In the genomic region with DNA sequence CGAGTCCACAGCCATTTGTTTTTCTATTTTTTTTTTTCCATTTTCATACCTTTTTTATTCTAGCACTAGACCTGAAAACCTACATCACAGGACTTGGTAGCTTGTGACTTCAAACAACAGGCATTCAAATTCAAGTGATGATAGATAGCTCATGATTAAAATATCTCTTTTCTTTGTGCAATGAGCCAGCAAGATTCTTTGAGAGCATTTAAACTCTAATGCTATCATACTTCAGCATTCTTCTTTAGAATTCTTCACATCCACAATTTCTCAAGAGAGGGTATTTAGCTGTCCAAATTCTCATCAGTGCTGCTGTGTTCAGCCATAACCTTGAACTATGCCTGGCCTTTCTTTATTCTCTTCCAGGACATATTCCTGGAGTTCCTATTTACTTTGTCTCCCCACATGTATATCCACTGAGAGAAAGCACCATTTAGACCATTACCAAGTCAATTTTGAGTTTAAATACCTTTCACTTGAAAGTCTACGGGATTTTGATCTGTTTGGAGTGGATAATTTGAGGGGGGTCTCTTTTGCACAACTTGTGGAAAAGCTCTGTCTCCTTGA, we compare ENCODE assay signal across 23 cellular contexts.
DNase-seq lines count a peak whose midpoint lies in the region; ATAC-seq, FAIRE-seq and TF ChIP-seq lines count a peak whose summit lies in the region.
"Had no signal": no experiment of that assay in that cellular context is flagged by ENCODE, and none has a peak within 500 bp of the region (broad histone marks: within the 10 kb centered on the region; RNA-seq: fewer than 3 reads in every experiment).

No MANE protein-coding gene starts in this region.

- POLR2A ChIA-PET in SK-N-SH (lab: Yijun Ruan, JAX) (no interaction called here), endothelial cell of umbilical vein (lab: Charles Lee) (no interaction called here)

- intact Hi-C loops in endothelial cell of umbilical vein (cut with micrococcal nuclease), result no loop called here

- TF ChIP-seq POLR2A in endothelial cell of umbilical vein (IDR thresholded peaks at IDR 0.05; ENCODE audit: low read depth, low read length), result no peak

- H3K27me3 Mint-ChIP-seq in astrocyte (ENCODE audit: low read depth, unreplicated experiment), result peaks cover 4% of the 10 kb centered on the region
- H3K27me3 Mint-ChIP-seq: CD4-positive, alpha-beta memory T cell had no signal

- no peaks in the 10 kb centered on the region for H4K20me1 ChIP-seq in SK-N-SH (ENCODE audit: insufficient read depth)
- no peaks in the 10 kb centered on the region for H4K20me1 ChIP-seq in astrocyte (ENCODE audit: insufficient read depth, low read length)
- H4K20me1 ChIP-seq in endothelial cell of umbilical vein (replicated peaks; ENCODE audit: control insufficient read depth, extremely low read depth, insufficient read depth, low read length), result no peaks in the 10 kb centered on the region

- TF ChIP-seq CTCF in AG10803 (conservative IDR thresholded peaks at IDR 0.05; ENCODE audit: low read length) (no peak), SK-N-SH (IDR thresholded peaks at IDR 0.05) (no peak), astrocyte (IDR thresholded peaks at IDR 0.05; ENCODE audit: insufficient read depth, low read depth, low read length) (no peak), endothelial cell of umbilical vein (IDR thresholded peaks at IDR 0.05; ENCODE audit: extremely low read depth in 1 of 2, insufficient read depth in 1 of 2, low read depth in 1 of 2, low read length in 2 of 2) (no peak)

- no peaks in the 10 kb centered on the region for H3K9me3 Mint-ChIP-seq in astrocyte (ENCODE audit: unreplicated experiment)
- H3K9me3 Mint-ChIP-seq: HFFc6 had no signal

- H3F3A ChIP-seq in SK-N-SH (replicated peaks; ENCODE audit: insufficient read depth), result no peaks in the 10 kb centered on the region

- FAIRE-seq in astrocyte (lab: Jason Lieb, UNC), result no peak
- peak; percentile 18 for FAIRE-seq in endothelial cell of umbilical vein (lab: Jason Lieb, UNC)
- FAIRE-seq: A549, GM12891, GM18507, H54 had no signal

- TF ChIP-seq EP300 in SK-N-SH (IDR thresholded peaks at IDR 0.05; ENCODE audit: borderline replicate concordance in 1 of 2, low read depth in 1 of 2, low read length in 1 of 2), result no peak

- no peak overlapping the region for H3K4me3 Mint-ChIP-seq in astrocyte (ENCODE audit: unreplicated experiment)
- H3K4me3 Mint-ChIP-seq: CD4-positive, alpha-beta memory T cell; HFFc6 had no signal

- ATAC-seq in HG02973 (IDR thresholded peaks at IDR 0.05; ENCODE audit: unreplicated experiment) (no peak), HG03095 (IDR thresholded peaks at IDR 0.05; ENCODE audit: unreplicated experiment) (no peak)
- ATAC-seq: A549 had no signal

- no peak overlapping the region for H2AFZ ChIP-seq in SK-N-SH (ENCODE audit: low read depth)
- no peak overlapping the region for H2AFZ ChIP-seq in astrocyte (ENCODE audit: low read depth, low read length)
- H2AFZ ChIP-seq in endothelial cell of umbilical vein (ENCODE audit: low read depth, low read length), result no peak overlapping the region

- no peak overlapping the region for H3K27ac Mint-ChIP-seq in astrocyte (ENCODE audit: unreplicated experiment)
- H3K27ac Mint-ChIP-seq: CD4-positive, alpha-beta memory T cell; HFFc6 had no signal

- no peak for TF ChIP-seq RAD21 in SK-N-SH (IDR thresholded peaks at IDR 0.05; ENCODE audit: low read length)

- H3K36me3 ChIP-seq in SK-N-SH (replicated peaks in 1 of 2; ENCODE audit: control insufficient read depth in 1 of 2, insufficient read depth in 2 of 2, low read length in 1 of 2) (no peaks in the 10 kb centered on the region), astrocyte (ENCODE audit: insufficient read depth, low read length) (no peaks in the 10 kb centered on the region), endothelial cell of umbilical vein (ENCODE audit: control insufficient read depth in 2 of 2, extremely low read depth in 1 of 2, insufficient read depth in 2 of 2, low read length in 2 of 2) (no peaks in the 10 kb centered on the region)
- H3K36me3 ChIP-seq: HAP-1 had no signal

- H3K27ac ChIP-seq in SK-N-SH (ENCODE audit: low read depth in 2 of 2, low read length in 1 of 2) (no peak overlapping the region), astrocyte (ENCODE audit: low read depth, low read length) (no peak overlapping the region), endothelial cell of umbilical vein (ENCODE audit: insufficient read depth, low read depth, low read length) (no peak overlapping the region)
- H3K27ac ChIP-seq: A549 had no signal

- H3K9me3 ChIP-seq in SK-N-SH (no peaks in the 10 kb centered on the region), astrocyte (ENCODE audit: insufficient read depth, low read depth, low read length) (no peaks in the 10 kb centered on the region), endothelial cell of umbilical vein (replicated peaks; ENCODE audit: control insufficient read depth, insufficient read depth, low read length) (no peaks in the 10 kb centered on the region)
- H3K9me3 ChIP-seq: A549, HAP-1 had no signal

- WGBS in SK-N-SH (ENCODE audit: low lambda C conversion rate), result 73% methylated on average over 2 of the region's 2 CpGs

- no peaks in the 10 kb centered on the region for H3K36me3 Mint-ChIP-seq in astrocyte (ENCODE audit: low read depth, unreplicated experiment)
- H3K36me3 Mint-ChIP-seq: CD4-positive, alpha-beta memory T cell had no signal

- BruUV-seq in endothelial cell of umbilical vein (replicated peaks; lab: Mats Ljungman, UMichigan), result no TSS peak

- CTCF ChIA-PET in SK-N-SH (lab: Yijun Ruan, JAX) (no interaction called here), endothelial cell of umbilical vein (lab: Charles Lee) (no interaction called here)

- H3K9ac ChIP-seq in SK-N-SH, result no peak overlapping the region
- no peak overlapping the region for H3K9ac ChIP-seq in astrocyte (ENCODE audit: low read length)
- H3K9ac ChIP-seq in endothelial cell of umbilical vein (replicated peaks; ENCODE audit: extremely low read depth, insufficient read depth, low read length), result no peak overlapping the region

- no peaks in the 10 kb centered on the region for H3K9me2 ChIP-seq in SK-N-SH

- H3K79me2 ChIP-seq in SK-N-SH (ENCODE audit: insufficient read depth) (no peaks in the 10 kb centered on the region), astrocyte (ENCODE audit: insufficient read depth, low read length) (no peaks in the 10 kb centered on the region), endothelial cell of umbilical vein (ENCODE audit: control insufficient read depth, insufficient read depth, low read length) (no peaks in the 10 kb centered on the region)

- H3K4me2 ChIP-seq in SK-N-SH (no peak overlapping the region), astrocyte (ENCODE audit: low read length) (no peak overlapping the region), endothelial cell of umbilical vein (ENCODE audit: insufficient read depth, low read length) (no peak overlapping the region)
- H3K4me2 ChIP-seq: A549 had no signal

- no peaks in the 10 kb centered on the region for H3K4me1 ChIP-seq in SK-N-SH (ENCODE audit: control insufficient read depth in 1 of 2, insufficient read depth in 2 of 2, low read depth in 1 of 2, low read length in 1 of 2)
- H3K4me1 ChIP-seq in astrocyte (ENCODE audit: insufficient read depth, low read length), result no peaks in the 10 kb centered on the region
- no peaks in the 10 kb centered on the region for H3K4me1 ChIP-seq in endothelial cell of umbilical vein (ENCODE audit: control insufficient read depth, extremely low read depth, insufficient read depth, low read length)
- H3K4me1 ChIP-seq: A549, HAP-1 had no signal

- dilution Hi-C loops in endothelial cell of umbilical vein (cut with MboI; ENCODE audit: extremely low pct_ligation_motif_present, low sequenced_read_pairs), result no loop called here

- H3K4me1 Mint-ChIP-seq in astrocyte (ENCODE audit: low read depth, unreplicated experiment), result peaks cover 7% of the 10 kb centered on the region
- H3K4me1 Mint-ChIP-seq: CD4-positive, alpha-beta memory T cell had no signal

- DNase-seq in AG10803 (ENCODE audit: low read depth) (peak; percentile 24), SK-N-SH (no peak), astrocyte (ENCODE audit: low read depth) (peak; percentile 59), endothelial cell of umbilical vein (ENCODE audit: low read depth, low spot score) (no peak), NCI-H1417 treated with DMSO at 0.1 percent for 48 hours (lab: John Stamatoyannopoulos, UW) (no peak)
- DNase-seq: 8988T; ACHN; C1 segment of cervical spinal cord; Calu3; CD4-positive, alpha-beta memory T cell; COR-L47; DMS53; DMS79 treated with DMSO at 0.1 percent for 48 hours; GF-D8; GOT3; HFFc6 had no signal

- H3K27me3 ChIP-seq in SK-N-SH (ENCODE audit: insufficient read depth) (no peaks in the 10 kb centered on the region), astrocyte (ENCODE audit: insufficient read depth, low read length) (no peaks in the 10 kb centered on the region), endothelial cell of umbilical vein (ENCODE audit: control insufficient read depth in 2 of 2, insufficient read depth in 2 of 2, low read length in 2 of 2) (no peaks in the 10 kb centered on the region)

- no peaks in the 10 kb centered on the region for H3K9me1 ChIP-seq in endothelial cell of umbilical vein (replicated peaks; ENCODE audit: control insufficient read depth, extremely low read depth, insufficient read depth, low read length)

- H3K4me3 ChIP-seq in AG10803 (ENCODE audit: low read length) (no peak overlapping the region), SK-N-SH (ENCODE audit: low read depth in 2 of 2, low read length in 1 of 2) (no peak overlapping the region), astrocyte (ENCODE audit: insufficient read depth, low read depth, low read length) (no peak overlapping the region), endothelial cell of umbilical vein (replicated peaks in 1 of 3; ENCODE audit: insufficient read depth in 1 of 3, low read depth in 1 of 3, low read length in 3 of 3) (no peak overlapping the region)
- H3K4me3 ChIP-seq: A549, HAP-1 had no signal

TF ChIP-seq in SK-N-SH, 30 proteins besides CTCF, POLR2A, EP300 and RAD21 (continues in another document):
- TF ChIP-seq RXRA (IDR thresholded peaks at IDR 0.05; ENCODE audit: borderline replicate concordance, low read depth), result no peak

TF ChIP-seq in endothelial cell of umbilical vein, 7 proteins besides CTCF, POLR2A, EP300 and RAD21:
- TF ChIP-seq MYC (IDR thresholded peaks at IDR 0.05; ENCODE audit: low read depth, low read length), result no peak
- no peak for TF ChIP-seq EZH2 (IDR thresholded peaks at IDR 0.05; ENCODE audit: borderline replicate concordance, low read depth, low read length, severe bottlenecking)
- TF ChIP-seq, protein P1, sequence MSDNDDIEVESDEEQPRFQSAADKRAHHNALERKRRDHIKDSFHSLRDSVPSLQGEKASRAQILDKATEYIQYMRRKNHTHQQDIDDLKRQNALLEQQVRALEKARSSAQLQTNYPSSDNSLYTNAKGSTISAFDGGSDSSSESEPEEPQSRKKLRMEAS (IDR thresholded peaks at IDR 0.05; ENCODE audit: insufficient read depth, insufficient read length), result no peak
- no peak for TF ChIP-seq GATA2 (IDR thresholded peaks at IDR 0.05; ENCODE audit: insufficient read depth, insufficient read length, low read depth, low read length)
- TF ChIP-seq POLR2AphosphoS5 (IDR thresholded peaks at IDR 0.05; ENCODE audit: insufficient read depth, low read depth, low read length), result no peak
- no peak for TF ChIP-seq FOS (IDR thresholded peaks at IDR 0.05; ENCODE audit: borderline replicate concordance, insufficient read depth, low read length)
- TF ChIP-seq JUN (IDR thresholded peaks at IDR 0.05; ENCODE audit: borderline replicate concordance, insufficient read depth, insufficient read length, low read depth), result no peak

Comparison
In these comparisons a context has a peak if more than half of its experiments do, and no peak if none do; other contexts are left out.
1. DNase-seq: peak in AG10803 (single experiment) and astrocyte (single experiment); none in SK-N-SH (single experiment), endothelial cell of umbilical vein (single experiment) and NCI-H1417 treated with DMSO at 0.1 percent for 48 hours (single experiment).